ENCODE assay signal across 4 cellular contexts in genomic region chr1:85621430-85621829, GRCh38.
TF ChIP-seq lines count a peak whose summit lies in the region.

No MANE protein-coding gene starts in this region.

TF ChIP-seq in SK-N-SH treated with all-trans-retinoic acid at 6 μM for 48 hours, 23 proteins besides CTCF, POLR2A, EP300 and RAD21 (continued from another document):
- TF ChIP-seq POU6F1 (CRISPR knock-in tag; IDR thresholded peaks at IDR 0.05; ENCODE audit: borderline replicate concordance, low read depth) (0 out of 2 replicates have a peak, but pooled peaks have one; percentile 30), OSR1 (CRISPR knock-in tag; IDR thresholded peaks at IDR 0.05) (no peak), ISL1 (CRISPR knock-in tag; IDR thresholded peaks at IDR 0.05) (no peak)

TF ChIP-seq in SK-N-SH, 30 proteins besides CTCF, POLR2A, EP300 and RAD21 (continued from another document):
- no peak for TF ChIP-seq USF2 (IDR thresholded peaks at IDR 0.05; ENCODE audit: borderline replicate concordance, low read depth, low read length)
- no peak for TF ChIP-seq MXI1 (IDR thresholded peaks at IDR 0.05; ENCODE audit: low read depth, low read length)
- no peak for TF ChIP-seq POLR2AphosphoS5 (IDR thresholded peaks at IDR 0.05; ENCODE audit: low read depth, low read length)
- TF ChIP-seq SIN3A (IDR thresholded peaks at IDR 0.05; ENCODE audit: borderline replicate concordance, low read depth, low read length), result no peak
- TF ChIP-seq MAX (IDR thresholded peaks at IDR 0.05; ENCODE audit: low read depth), result no peak
- TF ChIP-seq RCOR1 (IDR thresholded peaks at IDR 0.05; ENCODE audit: low read length), result no peak
- TF ChIP-seq GABPA (IDR thresholded peaks at IDR 0.05; ENCODE audit: low read depth), result no peak
- no peak for TF ChIP-seq TAF1 (IDR thresholded peaks at IDR 0.05; ENCODE audit: borderline replicate concordance, low read depth, low read length)
- TF ChIP-seq ZBTB33 (IDR thresholded peaks at IDR 0.05; ENCODE audit: borderline replicate concordance, low read depth), result no peak
- TF ChIP-seq SMC3 (IDR thresholded peaks at IDR 0.05; ENCODE audit: low read depth, low read length), result no peak
- TF ChIP-seq IRF3 (IDR thresholded peaks at IDR 0.05; ENCODE audit: low read depth, low read length), result no peak
- TF ChIP-seq JUND (IDR thresholded peaks at IDR 0.05), result no peak
- no peak for TF ChIP-seq GATA2 (CRISPR knock-in tag; IDR thresholded peaks at IDR 0.05)
- TF ChIP-seq FOXM1 (IDR thresholded peaks at IDR 0.05; ENCODE audit: low read depth), result no peak
- TF ChIP-seq FOXJ3 (CRISPR knock-in tag; IDR thresholded peaks at IDR 0.05), result no peak

TF ChIP-seq in HEK293, 187 proteins besides CTCF, POLR2A, EP300 and RAD21 (continued from another document and continues in another):
- TF ChIP-seq PRDM10 (tag by site-specific recombination; IDR thresholded peaks at IDR 0.05) (no peak), ZNF558 (tag by site-specific recombination; IDR thresholded peaks at IDR 0.05) (no peak), ZSCAN5A (tag by site-specific recombination; IDR thresholded peaks at IDR 0.05) (no peak), ZNF37A (tag by site-specific recombination; IDR thresholded peaks at IDR 0.05) (no peak), SP2 (tag by site-specific recombination; IDR thresholded peaks at IDR 0.05) (no peak), ZNF2 (tag by site-specific recombination; IDR thresholded peaks at IDR 0.05) (no peak), ZNF639 (tag by site-specific recombination; IDR thresholded peaks at IDR 0.05) (0 out of 2 replicates have a peak, but pooled peaks have one; percentile 18), ZNF280D (tag by site-specific recombination; IDR thresholded peaks at IDR 0.05) (peak; percentile 90), MYNN (tag by site-specific recombination; IDR thresholded peaks at IDR 0.05; ENCODE audit: borderline replicate concordance) (no peak), ZNF155 (tag by site-specific recombination; IDR thresholded peaks at IDR 0.05) (no peak), ZNF239 (tag by site-specific recombination; IDR thresholded peaks at IDR 0.05) (no peak), ZNF366 (tag by site-specific recombination; conservative IDR thresholded peaks at IDR 0.05) (no peak)

TF ChIP-seq in WTC11, 78 proteins besides CTCF, POLR2A, EP300 and RAD21 (continued from another document):
- no peak for TF ChIP-seq PREB (CRISPR knock-in tag; IDR thresholded peaks at IDR 0.05; ENCODE audit: borderline replicate concordance)
